ENCODE assay signal across 7 cellular contexts in the genomic region with DNA sequence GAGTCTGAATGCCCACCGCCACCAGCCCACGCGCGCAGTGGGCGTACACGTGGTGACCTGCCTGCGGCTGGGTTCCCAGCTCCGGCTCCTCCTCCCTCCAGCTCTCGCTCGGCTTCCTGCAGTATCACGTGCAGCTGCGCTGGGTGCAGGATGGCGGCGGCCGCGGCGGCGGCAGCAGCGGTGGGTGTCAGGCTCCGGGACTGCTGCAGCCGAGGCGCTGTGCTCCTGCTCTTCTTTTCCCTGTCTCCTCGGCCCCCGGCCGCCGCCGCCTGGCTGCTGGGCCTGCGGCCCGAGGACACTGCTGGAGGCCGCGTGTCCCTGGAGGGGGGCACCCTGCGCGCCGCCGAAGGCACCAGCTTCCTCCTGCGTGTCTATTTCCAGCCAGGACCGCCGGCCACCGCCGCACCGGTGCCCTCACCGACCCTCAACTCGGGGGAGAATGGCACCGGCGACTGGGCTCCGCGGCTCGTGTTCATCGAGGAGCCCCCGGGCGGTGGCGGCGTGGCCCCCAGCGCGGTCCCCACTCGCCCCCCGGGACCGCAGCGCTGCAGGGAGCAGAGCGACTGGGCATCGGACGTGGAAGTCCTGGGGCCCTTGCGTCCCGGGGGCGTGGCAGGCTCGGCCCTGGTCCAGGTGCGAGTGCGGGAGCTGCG. TPM values are rescaled to one million over a fixed set of nuclear protein-coding genes. Genes with fewer than 3 reads are reported as not detected.
DNase-seq lines count a peak whose midpoint lies in the region; ATAC-seq and TF ChIP-seq lines count a peak whose summit lies in the region.

A gene (plus strand): TSS at position 119 of the 653 bp plus-strand sequence. CDS start 32 bp downstream, at position 151.

- H3F3A ChIP-seq in PC-3 (ENCODE audit: low read length, unreplicated experiment) = no peaks in the 10 kb centered on the region

- H3K4me3 ChIP-seq in PC-3 (ENCODE audit: low read length) = peak within 1 kb of the TSS; percentile 74
- peak within 1 kb of the TSS; percentile 26 to 36 for H3K4me3 ChIP-seq in cardiac fibroblast (replicated peaks in 1 of 2; ENCODE audit: low read depth in 2 of 2, low read length in 2 of 2)

- H3K79me2 ChIP-seq in PC-3 (ENCODE audit: low read length) = peaks cover 19% of the 10 kb centered on the region

- POLR2A ChIA-PET in PC-3 (lab: Charles Lee; ENCODE audit: unreplicated experiment) = no interaction called here

- peak within 1 kb of the TSS; percentile 98 for H3K4me2 ChIP-seq in PC-3 (ENCODE audit: low read length)

- TF ChIP-seq CTCF in PC-3 (conservative IDR thresholded peaks at IDR 0.05; ENCODE audit: low read depth, low read length) (no peak), cardiac fibroblast (IDR thresholded peaks at IDR 0.05; ENCODE audit: low read depth, low read length) (no peak)

- ATAC-seq in GM18502 (IDR thresholded peaks at IDR 0.05; ENCODE audit: poor library complexity, unreplicated experiment) (peak; percentile 85), HG02678 (IDR thresholded peaks at IDR 0.05; ENCODE audit: unreplicated experiment) (peak; percentile 53), PC-3 (peak; percentile 69)

- peak within 1 kb of the TSS; percentile 87 for H2AFZ ChIP-seq in PC-3 (ENCODE audit: low read length)

- 0 out of 2 replicates have a peak, but pooled peaks cover 13% of the 10 kb centered on the region for H4K20me1 ChIP-seq in PC-3 (ENCODE audit: low read length)

- H3K9me3 ChIP-seq in PC-3 (ENCODE audit: low read length) = no peaks in the 10 kb centered on the region

- BruUV-seq in PC-3 (replicated peaks; lab: Mats Ljungman, UMichigan) = no TSS peak

- H3K9me2 ChIP-seq in PC-3 (replicated peaks; ENCODE audit: low read length) = no peaks in the 10 kb centered on the region

- H3K9ac ChIP-seq in PC-3 (ENCODE audit: low read length) = peak within 1 kb of the TSS; percentile 58

- H3K27ac ChIP-seq in PC-3 (ENCODE audit: low read length) = no peak within 1 kb of the TSS

- intact Hi-C loops in PC-3 (cut with micrococcal nuclease) = loop anchor here (2.0 kb wide), 1 partner anchor 31 kb away; no protein-coding TSS in a partner anchor

- CTCF ChIA-PET in PC-3 (lab: Charles Lee) = interaction anchor here (0.5 kb wide), 1 partner anchor 83 kb away, joined by 8 read pairs; no protein-coding TSS in a partner anchor

- DNase-seq in PC-3 = peak; percentile 45
- DNase-seq in cardiac fibroblast (ENCODE audit: low read depth in 2 of 2) = peak; percentile 9 to 19
- peak; percentile 79 for DNase-seq in left kidney (ENCODE audit: low read depth, low spot score)
- DNase-seq in stimulated activated CD4-positive, alpha-beta T cell treated with anti-CD3 and anti-CD28 coated beads, Interleukin-4, amount 100 ng/mL, for 24 hours = peak; percentile 19
- no peak for DNase-seq in RKO (ENCODE audit: low spot score)

- peaks cover 13% of the 10 kb centered on the region for H3K4me1 ChIP-seq in PC-3 (ENCODE audit: insufficient read depth, low read length)

- H3K36me3 ChIP-seq in PC-3 (ENCODE audit: low read depth, low read length) = no peaks in the 10 kb centered on the region

- H3K27me3 ChIP-seq in PC-3 (ENCODE audit: low read length) = no peaks in the 10 kb centered on the region

RNA-seq across cellular contexts. Expression of the gene that starts here (rescaled TPM):
- total RNA-seq in PC-3 (2014; rRNA removed) = 3.3 and 4.3 TPM in 2 replicates
